ENCODE assay signal across 9 cellular contexts in the genomic region with DNA sequence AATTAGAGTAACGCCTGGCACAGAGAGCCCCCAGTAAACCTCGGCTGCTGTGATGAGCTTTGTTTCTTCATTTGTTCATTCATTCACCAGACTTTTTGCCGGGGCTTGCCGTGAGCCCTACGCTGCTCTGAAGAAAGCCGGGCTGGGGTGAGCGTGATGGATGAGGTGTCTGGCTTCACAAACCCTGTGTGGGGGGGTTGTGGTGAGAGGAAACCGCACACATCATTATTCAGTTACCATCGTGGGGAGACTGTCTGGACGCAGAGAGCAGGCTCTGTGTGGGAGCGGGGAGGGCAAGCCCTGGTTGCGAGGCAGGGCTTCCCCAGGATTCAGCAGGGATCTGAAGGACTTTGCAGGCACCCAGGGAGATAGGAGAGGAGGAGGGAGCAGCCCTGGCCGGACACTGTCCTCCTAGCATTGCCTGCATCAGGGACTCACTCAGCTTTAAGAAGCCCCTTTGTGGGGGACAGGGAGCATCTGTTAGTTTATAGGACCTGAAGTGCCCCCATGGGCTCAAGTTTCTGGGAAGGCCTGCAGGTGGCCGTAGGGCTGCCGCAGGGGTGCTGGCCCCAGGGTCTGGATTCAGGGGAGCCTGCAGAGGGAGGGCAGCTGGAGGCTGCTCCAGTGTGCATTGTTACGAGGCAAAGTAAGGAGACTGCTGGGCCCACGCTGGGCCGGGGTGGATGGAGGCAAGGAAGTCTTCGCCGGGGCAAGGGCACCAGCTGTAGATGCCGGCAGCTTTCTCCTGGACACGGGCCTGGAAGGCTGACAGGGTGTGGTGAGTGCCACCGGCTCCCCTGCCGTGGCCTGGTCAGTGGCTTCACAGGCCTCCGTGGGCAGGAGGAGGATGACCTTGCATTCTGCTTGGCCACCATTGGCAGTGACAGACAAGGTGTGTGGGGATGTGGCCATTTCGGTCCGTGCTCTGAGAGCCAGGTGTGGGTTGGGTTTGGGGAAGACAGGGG.
DNase-seq lines count a peak whose midpoint lies in the region; ATAC-seq and TF ChIP-seq lines count a peak whose summit lies in the region.
"Had no signal": no experiment of that assay in that cellular context is flagged by ENCODE, and none has a peak within 500 bp of the region (broad histone marks: within the 10 kb centered on the region; RNA-seq: fewer than 3 reads in every experiment).

No MANE protein-coding gene starts in this region.

- peak overlapping the region; percentile 87 for H3K27ac Mint-ChIP-seq in activated CD8-positive, alpha-beta T cell treated with anti-CD3 and anti-CD28 coated beads for 36 hours

- TF ChIP-seq CTCF in activated CD8-positive, alpha-beta T cell treated with anti-CD3 and anti-CD28 coated beads for 36 hours (IDR thresholded peaks at IDR 0.05) = no peak

- no peaks in the 10 kb centered on the region for H3K9me3 Mint-ChIP-seq in activated CD8-positive, alpha-beta T cell treated with anti-CD3 and anti-CD28 coated beads for 36 hours

- CTCF ChIA-PET in activated CD8-positive, alpha-beta T cell treated with anti-CD3 and anti-CD28 coated beads for 36 hours (lab: Charles Lee) = interaction anchor here (0.9 to 3.7 kb wide), 8 partner anchors 10 to 75 kb away, joined by 3 to 23 read pairs (median 4); no protein-coding TSS in a partner anchor

- peaks cover 67% of the 10 kb centered on the region for H3K36me3 Mint-ChIP-seq in activated CD8-positive, alpha-beta T cell treated with anti-CD3 and anti-CD28 coated beads for 36 hours (ENCODE audit: low read depth)

- peak; percentile 37 for ATAC-seq in activated CD8-positive, alpha-beta T cell treated with anti-CD3 and anti-CD28 coated beads for 36 hours

- peaks cover 26% of the 10 kb centered on the region for H3K4me1 ChIP-seq in HAP-1

- intact Hi-C loops in activated CD8-positive, alpha-beta T cell treated with anti-CD3 and anti-CD28 coated beads for 36 hours (cut with micrococcal nuclease) = no loop called here

- H3K36me3 ChIP-seq in HAP-1 (replicated peaks) = no peaks in the 10 kb centered on the region

- H3K27me3 ChIP-seq in HAP-1 (ENCODE audit: low read depth) = no peaks in the 10 kb centered on the region

- peaks cover 94% of the 10 kb centered on the region for H3K4me1 Mint-ChIP-seq in activated CD8-positive, alpha-beta T cell treated with anti-CD3 and anti-CD28 coated beads for 36 hours (ENCODE audit: low read depth)

- peak overlapping the region; percentile 82 for H3K27ac ChIP-seq in epithelial cell of prostate
- H3K27ac ChIP-seq: 22Rv1 had no signal

- in situ Hi-C loops in HAP-1 (cut with MboI; ENCODE audit: low sequenced_read_pairs) = no loop called here

- peak; percentile 1 for DNase-seq in NCI-H1092 treated with DMSO at 0.1 percent for 48 hours (lab: John Stamatoyannopoulos, UW)
- DNase-seq in NCI-H1092 (lab: John Stamatoyannopoulos, UW) = no peak
- peak; percentile 91 for DNase-seq in activated CD8-positive, alpha-beta T cell treated with anti-CD3 and anti-CD28 coated beads for 36 hours
- peak; percentile 27 for DNase-seq in epithelial cell of prostate (ENCODE audit: low read depth, low spot score)
- peak; percentile 86 for DNase-seq in stimulated activated CD4-positive, alpha-beta T cell treated with anti-CD3 and anti-CD28 coated beads, Interleukin-15, amount 100 ng/mL, for 24 hours
- DNase-seq in NCI-H146 (lab: John Stamatoyannopoulos, UW) = no peak
- DNase-seq in HAP-1 (ENCODE audit: low spot score in 2 of 2) = no peak
- no peak for DNase-seq in NCI-H1694 treated with DMSO at 0.1 percent for 48 hours (lab: John Stamatoyannopoulos, UW)

- H3K27me3 Mint-ChIP-seq in activated CD8-positive, alpha-beta T cell treated with anti-CD3 and anti-CD28 coated beads for 36 hours = no peaks in the 10 kb centered on the region

- POLR2A ChIA-PET in activated CD8-positive, alpha-beta T cell treated with anti-CD3 and anti-CD28 coated beads for 36 hours (lab: Charles Lee) = interaction anchor here (0.6 to 8.7 kb wide), 15 partner anchors 9 to 373 kb away, joined by 3 to 110 read pairs (median 4); no protein-coding TSS in a partner anchor

- H3K9me3 ChIP-seq in HAP-1 = no peaks in the 10 kb centered on the region

- H3K4me3 ChIP-seq in HAP-1 = no peak overlapping the region

- H3K4me3 Mint-ChIP-seq in activated CD8-positive, alpha-beta T cell treated with anti-CD3 and anti-CD28 coated beads for 36 hours = peak overlapping the region; percentile 69

Comparison
In these comparisons a context has a peak if more than half of its experiments do, and no peak if none do; other contexts are left out.
1. DNase-seq: peak in NCI-H1092 treated with DMSO at 0.1 percent for 48 hours (single experiment), activated CD8-positive, alpha-beta T cell treated with anti-CD3 and anti-CD28 coated beads for 36 hours (single experiment), epithelial cell of prostate (single experiment) and stimulated activated CD4-positive, alpha-beta T cell treated with anti-CD3 and anti-CD28 coated beads, Interleukin-15, amount 100 ng/mL, for 24 hours (single experiment); none in NCI-H1092 (single experiment), NCI-H146 (single experiment), HAP-1 (0 of 2) and NCI-H1694 treated with DMSO at 0.1 percent for 48 hours (single experiment).